10 cellular contexts compared by ENCODE assay signal in the genomic region with DNA sequence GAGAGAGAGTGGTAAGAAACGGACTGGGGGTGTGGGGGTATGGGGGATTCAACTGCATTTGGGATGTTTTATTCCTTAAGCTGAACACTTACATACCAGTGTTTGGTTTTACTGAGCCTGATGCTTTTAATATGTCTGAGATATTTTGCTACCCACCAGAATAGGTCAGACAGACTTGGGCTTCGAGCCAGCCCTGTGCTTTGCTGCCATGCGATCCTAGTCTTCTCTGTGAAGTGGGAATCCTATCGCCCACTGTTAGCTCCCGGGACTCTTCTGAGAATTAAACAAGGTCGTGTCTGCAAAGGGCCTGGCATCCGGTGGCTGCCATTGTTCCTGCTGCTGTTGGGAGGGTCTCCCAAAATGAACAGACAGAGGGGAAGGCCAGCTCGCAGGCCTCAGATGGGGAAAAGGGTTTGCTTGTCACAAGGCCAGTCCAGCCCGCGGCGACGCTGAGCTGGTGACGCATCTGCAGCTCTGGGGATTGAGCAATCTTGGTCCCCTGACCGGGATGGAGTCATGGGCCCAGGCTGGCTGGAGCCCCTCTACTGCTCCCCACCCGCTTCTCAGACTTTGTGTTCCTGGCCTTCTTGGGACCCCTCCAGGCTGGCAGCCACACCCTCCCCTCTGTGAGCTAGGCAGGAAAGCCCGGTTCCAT. TPM values are rescaled to one million over a fixed set of nuclear protein-coding genes. Genes with fewer than 3 reads are reported as not detected.
A peak's percentile ranks its signal among the peaks of the same experiment; 100 is the strongest.
DNase-seq lines count a peak whose midpoint lies in the region; ATAC-seq and TF ChIP-seq lines count a peak whose summit lies in the region.
"Had no signal": no experiment of that assay in that cellular context is flagged by ENCODE, and none has a peak within 500 bp of the region (broad histone marks: within the 10 kb centered on the region; RNA-seq: fewer than 3 reads in every experiment).

No MANE protein-coding gene starts in this region.

- DNase-seq in AG08396 (ENCODE audit: low spot score): peak; percentile 78
- DNase-seq in adipocyte (ENCODE audit: low read depth): peak; percentile 95
- DNase-seq in heart right ventricle: peak; percentile 81 to 82
- DNase-seq in ovary: peak; percentile 72 to 86 (median 79)
- no peak for DNase-seq in NCI-H1092 treated with DMSO at 0.1 percent for 48 hours (lab: John Stamatoyannopoulos, UW)
- DNase-seq in NCI-H2171 treated with DMSO at 0.1 percent for 48 hours (lab: John Stamatoyannopoulos, UW): no peak
- no peak for DNase-seq in NCI-H1694 treated with DMSO at 0.1 percent for 48 hours (lab: John Stamatoyannopoulos, UW)
- DNase-seq: NCI-H446 treated with DMSO at 0.1 percent for 48 hours had no signal

- H3K27ac ChIP-seq in heart right ventricle (peak overlapping the region; percentile 67 to 91 (median 83)), ovary (peak overlapping the region; percentile 83 to 93)
- H3K27ac ChIP-seq: C4-2B had no signal

- peak; percentile 92 for TF ChIP-seq EP300 in ovary (IDR thresholded peaks at IDR 0.05)

- no peak for TF ChIP-seq CTCF in heart right ventricle (IDR thresholded peaks at IDR 0.05)
- no peak for TF ChIP-seq CTCF in ovary (IDR thresholded peaks at IDR 0.05)

- intact Hi-C loops in heart right ventricle (cut with DNase I): no loop called here
- intact Hi-C loops in ovary (cut with DNase I): no loop called here

- peak overlapping the region; percentile 48 for H3K4me3 ChIP-seq in adipocyte (ENCODE audit: low read length)
- no peak overlapping the region for H3K4me3 ChIP-seq in heart right ventricle
- no peak overlapping the region for H3K4me3 ChIP-seq in ovary

- H3K27me3 ChIP-seq in adipocyte (replicated peaks; ENCODE audit: control insufficient read depth, insufficient read depth, low read length) (no peaks in the 10 kb centered on the region), heart right ventricle (no peaks in the 10 kb centered on the region), ovary (no peaks in the 10 kb centered on the region)

- peak; percentile 65 to 78 (median 72) for ATAC-seq in heart right ventricle
- no peak for ATAC-seq in GM18861 (IDR thresholded peaks at IDR 0.05; ENCODE audit: unreplicated experiment)

- no peaks in the 10 kb centered on the region for H3K36me3 ChIP-seq in adipocyte (ENCODE audit: control insufficient read depth, insufficient read depth, low read length, severe bottlenecking)
- H3K36me3 ChIP-seq in heart right ventricle: no peaks in the 10 kb centered on the region
- H3K36me3 ChIP-seq in ovary: no peaks in the 10 kb centered on the region

- H3K4me1 ChIP-seq in adipocyte (ENCODE audit: control insufficient read depth, insufficient read depth, low read length) (peaks cover 84% of the 10 kb centered on the region), heart right ventricle (peaks cover 25 to 89% (median 74%) of the 10 kb centered on the region in 9 donors), ovary (ENCODE audit: insufficient read depth) (peaks cover 41% of the 10 kb centered on the region)

- H3K9ac ChIP-seq in adipocyte (ENCODE audit: low read length): peak overlapping the region; percentile 80

- WGBS in heart right ventricle, 2 donors: 47 to 56% methylated on average over 16 of the region's 16 CpGs
- WGBS in ovary, 3 donors: 44 to 54% (median 48%) methylated on average over 16 of the region's 16 CpGs

- H3K9me3 ChIP-seq in adipocyte (ENCODE audit: control insufficient read depth, low read length) (no peaks in the 10 kb centered on the region), heart right ventricle (no peaks in the 10 kb centered on the region), ovary (no peaks in the 10 kb centered on the region)

- TF ChIP-seq POLR2A in ovary (IDR thresholded peaks at IDR 0.05): peak; percentile 13

RNA-seq across cellular contexts. Expression of a gene that starts 26.9 kb away (rescaled TPM):
- total RNA-seq in heart right ventricle: 10 to 100 TPM; 30.6 to 81.8 (median 53.1) TPM
- polyA plus RNA-seq in heart right ventricle: 10 to 100 TPM; 41.4 to 44.7 TPM
- total RNA-seq in ovary: 100 to 1,000 TPM in 4 of 7 donors, 10 to 100 TPM in 3; 37.3 to 183 (median 119) TPM
- 100 to 1,000 TPM in 1 of 2 donors, 10 to 100 TPM in 1; 84.0 to 313 TPM for polyA plus RNA-seq in ovary

Comparison
In these comparisons a context has a peak if more than half of its experiments do, and no peak if none do; other contexts are left out.
1. DNase-seq: peak in AG08396 (single experiment), adipocyte (single experiment), heart right ventricle (2 of 2) and ovary (5 of 5); none in NCI-H1092 treated with DMSO at 0.1 percent for 48 hours (single experiment), NCI-H2171 treated with DMSO at 0.1 percent for 48 hours (single experiment) and NCI-H1694 treated with DMSO at 0.1 percent for 48 hours (single experiment).